In the genomic region with DNA sequence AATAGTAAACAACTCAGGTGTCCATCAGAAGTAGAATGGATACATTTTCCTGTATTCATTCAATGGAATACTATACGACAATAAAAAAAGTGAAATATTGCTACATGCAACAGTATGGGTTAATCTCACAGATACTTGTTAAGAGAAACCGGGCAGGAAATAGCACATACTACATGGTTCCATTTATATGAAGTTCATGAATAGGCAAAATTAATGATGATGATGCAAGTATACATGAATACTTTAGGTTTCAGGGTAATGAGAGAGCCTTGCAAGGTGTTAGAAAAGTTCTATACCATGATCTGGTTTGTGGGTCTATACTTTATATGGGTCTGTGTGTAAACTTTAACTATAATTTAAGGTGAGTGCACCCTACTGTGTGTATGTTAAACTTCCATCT, we compare ENCODE assay signal across 1 cellular context.
TF ChIP-seq lines count a peak whose summit lies in the region.

No MANE protein-coding gene starts in this region.

TF ChIP-seq in GM12878, 131 proteins besides CTCF, POLR2A, EP300 and RAD21:
- TF ChIP-seq, protein P1, sequence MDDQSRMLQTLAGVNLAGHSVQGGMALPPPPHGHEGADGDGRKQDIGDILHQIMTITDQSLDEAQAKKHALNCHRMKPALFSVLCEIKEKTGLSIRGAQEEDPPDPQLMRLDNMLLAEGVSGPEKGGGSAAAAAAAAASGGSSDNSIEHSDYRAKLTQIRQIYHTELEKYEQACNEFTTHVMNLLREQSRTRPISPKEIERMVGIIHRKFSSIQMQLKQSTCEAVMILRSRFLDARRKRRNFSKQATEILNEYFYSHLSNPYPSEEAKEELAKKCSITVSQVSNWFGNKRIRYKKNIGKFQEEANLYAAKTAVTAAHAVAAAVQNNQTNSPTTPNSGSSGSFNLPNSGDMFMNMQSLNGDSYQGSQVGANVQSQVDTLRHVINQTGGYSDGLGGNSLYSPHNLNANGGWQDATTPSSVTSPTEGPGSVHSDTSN (IDR thresholded peaks at IDR 0.05; ENCODE audit: insufficient replicate concordance, low read depth, low read length) = no peak
- TF ChIP-seq EGR1 (IDR thresholded peaks at IDR 0.05; ENCODE audit: borderline replicate concordance in 1 of 2, low read depth in 2 of 2, low read length in 2 of 2) (no peak), POU2F2 (IDR thresholded peaks at IDR 0.05; ENCODE audit: borderline replicate concordance, low read depth, low read length) (no peak), LARP7 (IDR thresholded peaks at IDR 0.05) (no peak), ZNF24 (IDR thresholded peaks at IDR 0.05) (no peak), BRCA1 (IDR thresholded peaks at IDR 0.05; ENCODE audit: low read depth, low read length) (no peak), DPF2 (IDR thresholded peaks at IDR 0.05) (no peak), RFX5 (IDR thresholded peaks at IDR 0.05; ENCODE audit: low read depth, low read length) (no peak), SPI1 (IDR thresholded peaks at IDR 0.05; ENCODE audit: borderline replicate concordance, insufficient read depth, low read depth, low read length) (no peak), SREBF2 (IDR thresholded peaks at IDR 0.05; ENCODE audit: low read length) (no peak)
- TF ChIP-seq, protein P2, sequence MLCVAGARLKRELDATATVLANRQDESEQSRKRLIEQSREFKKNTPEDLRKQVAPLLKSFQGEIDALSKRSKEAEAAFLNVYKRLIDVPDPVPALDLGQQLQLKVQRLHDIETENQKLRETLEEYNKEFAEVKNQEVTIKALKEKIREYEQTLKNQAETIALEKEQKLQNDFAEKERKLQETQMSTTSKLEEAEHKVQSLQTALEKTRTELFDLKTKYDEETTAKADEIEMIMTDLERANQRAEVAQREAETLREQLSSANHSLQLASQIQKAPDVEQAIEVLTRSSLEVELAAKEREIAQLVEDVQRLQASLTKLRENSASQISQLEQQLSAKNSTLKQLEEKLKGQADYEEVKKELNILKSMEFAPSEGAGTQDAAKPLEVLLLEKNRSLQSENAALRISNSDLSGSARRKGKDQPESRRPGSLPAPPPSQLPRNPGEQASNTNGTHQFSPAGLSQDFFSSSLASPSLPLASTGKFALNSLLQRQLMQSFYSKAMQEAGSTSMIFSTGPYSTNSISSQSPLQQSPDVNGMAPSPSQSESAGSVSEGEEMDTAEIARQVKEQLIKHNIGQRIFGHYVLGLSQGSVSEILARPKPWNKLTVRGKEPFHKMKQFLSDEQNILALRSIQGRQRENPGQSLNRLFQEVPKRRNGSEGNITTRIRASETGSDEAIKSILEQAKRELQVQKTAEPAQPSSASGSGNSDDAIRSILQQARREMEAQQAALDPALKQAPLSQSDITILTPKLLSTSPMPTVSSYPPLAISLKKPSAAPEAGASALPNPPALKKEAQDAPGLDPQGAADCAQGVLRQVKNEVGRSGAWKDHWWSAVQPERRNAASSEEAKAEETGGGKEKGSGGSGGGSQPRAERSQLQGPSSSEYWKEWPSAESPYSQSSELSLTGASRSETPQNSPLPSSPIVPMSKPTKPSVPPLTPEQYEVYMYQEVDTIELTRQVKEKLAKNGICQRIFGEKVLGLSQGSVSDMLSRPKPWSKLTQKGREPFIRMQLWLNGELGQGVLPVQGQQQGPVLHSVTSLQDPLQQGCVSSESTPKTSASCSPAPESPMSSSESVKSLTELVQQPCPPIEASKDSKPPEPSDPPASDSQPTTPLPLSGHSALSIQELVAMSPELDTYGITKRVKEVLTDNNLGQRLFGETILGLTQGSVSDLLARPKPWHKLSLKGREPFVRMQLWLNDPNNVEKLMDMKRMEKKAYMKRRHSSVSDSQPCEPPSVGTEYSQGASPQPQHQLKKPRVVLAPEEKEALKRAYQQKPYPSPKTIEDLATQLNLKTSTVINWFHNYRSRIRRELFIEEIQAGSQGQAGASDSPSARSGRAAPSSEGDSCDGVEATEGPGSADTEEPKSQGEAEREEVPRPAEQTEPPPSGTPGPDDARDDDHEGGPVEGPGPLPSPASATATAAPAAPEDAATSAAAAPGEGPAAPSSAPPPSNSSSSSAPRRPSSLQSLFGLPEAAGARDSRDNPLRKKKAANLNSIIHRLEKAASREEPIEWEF (IDR thresholded peaks at IDR 0.05; ENCODE audit: insufficient replicate concordance, low read depth, low read length) = no peak
